Comparison of ENCODE assay signal across 1 cellular context in the genomic region with DNA sequence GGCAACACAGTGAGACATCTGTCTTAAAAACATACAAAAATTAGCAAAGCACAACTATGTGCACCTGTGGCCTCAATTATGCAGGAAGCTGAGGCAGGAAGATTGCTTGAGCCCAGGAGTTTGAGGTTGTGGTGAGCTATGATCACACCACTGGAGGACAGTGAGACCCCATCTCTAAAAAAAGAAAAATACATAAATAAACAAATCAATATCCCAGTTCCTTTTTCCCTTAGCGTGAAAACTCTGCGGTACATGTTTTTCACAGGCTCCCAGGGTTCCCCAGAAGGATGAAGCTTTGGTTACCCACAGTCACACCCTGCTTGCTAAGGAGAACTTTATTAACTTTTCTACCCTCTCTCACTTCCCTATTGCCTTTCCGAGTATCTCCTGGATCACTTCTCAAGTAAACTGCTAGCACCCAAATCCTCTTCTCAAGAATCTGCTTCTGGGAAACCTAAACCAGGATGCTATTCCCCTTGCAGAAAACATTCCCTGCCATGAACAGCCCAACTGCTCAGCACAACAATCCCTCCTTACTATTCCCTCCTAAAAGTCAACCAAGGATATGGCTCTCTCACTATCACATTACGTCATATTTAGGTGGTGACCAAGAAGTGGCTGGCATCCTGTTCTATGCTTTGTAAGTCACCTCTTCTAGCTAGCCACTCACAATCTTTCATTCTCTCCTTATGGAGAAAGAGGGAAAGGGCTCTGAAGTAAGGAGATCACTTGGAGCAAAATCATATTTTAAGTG.
TF ChIP-seq lines count a peak whose summit lies in the region.

No MANE protein-coding gene starts in this region.

TF ChIP-seq in GM12878, 131 proteins besides CTCF, POLR2A, EP300 and RAD21 (continued from another document and continues in another):
- TF ChIP-seq, protein P1, sequence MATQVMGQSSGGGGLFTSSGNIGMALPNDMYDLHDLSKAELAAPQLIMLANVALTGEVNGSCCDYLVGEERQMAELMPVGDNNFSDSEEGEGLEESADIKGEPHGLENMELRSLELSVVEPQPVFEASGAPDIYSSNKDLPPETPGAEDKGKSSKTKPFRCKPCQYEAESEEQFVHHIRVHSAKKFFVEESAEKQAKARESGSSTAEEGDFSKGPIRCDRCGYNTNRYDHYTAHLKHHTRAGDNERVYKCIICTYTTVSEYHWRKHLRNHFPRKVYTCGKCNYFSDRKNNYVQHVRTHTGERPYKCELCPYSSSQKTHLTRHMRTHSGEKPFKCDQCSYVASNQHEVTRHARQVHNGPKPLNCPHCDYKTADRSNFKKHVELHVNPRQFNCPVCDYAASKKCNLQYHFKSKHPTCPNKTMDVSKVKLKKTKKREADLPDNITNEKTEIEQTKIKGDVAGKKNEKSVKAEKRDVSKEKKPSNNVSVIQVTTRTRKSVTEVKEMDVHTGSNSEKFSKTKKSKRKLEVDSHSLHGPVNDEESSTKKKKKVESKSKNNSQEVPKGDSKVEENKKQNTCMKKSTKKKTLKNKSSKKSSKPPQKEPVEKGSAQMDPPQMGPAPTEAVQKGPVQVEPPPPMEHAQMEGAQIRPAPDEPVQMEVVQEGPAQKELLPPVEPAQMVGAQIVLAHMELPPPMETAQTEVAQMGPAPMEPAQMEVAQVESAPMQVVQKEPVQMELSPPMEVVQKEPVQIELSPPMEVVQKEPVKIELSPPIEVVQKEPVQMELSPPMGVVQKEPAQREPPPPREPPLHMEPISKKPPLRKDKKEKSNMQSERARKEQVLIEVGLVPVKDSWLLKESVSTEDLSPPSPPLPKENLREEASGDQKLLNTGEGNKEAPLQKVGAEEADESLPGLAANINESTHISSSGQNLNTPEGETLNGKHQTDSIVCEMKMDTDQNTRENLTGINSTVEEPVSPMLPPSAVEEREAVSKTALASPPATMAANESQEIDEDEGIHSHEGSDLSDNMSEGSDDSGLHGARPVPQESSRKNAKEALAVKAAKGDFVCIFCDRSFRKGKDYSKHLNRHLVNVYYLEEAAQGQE (IDR thresholded peaks at IDR 0.05; ENCODE audit: low read depth, low read length), result no peak
- TF ChIP-seq TCF7 (IDR thresholded peaks at IDR 0.05; ENCODE audit: borderline replicate concordance) (no peak), IRF4 (IDR thresholded peaks at IDR 0.05; ENCODE audit: low read depth, low read length) (peak; percentile 47; the same call in 1 of the 2 replicates), SIX5 (IDR thresholded peaks at IDR 0.05; ENCODE audit: low read depth, low read length, severe bottlenecking) (no peak), EGR1 (IDR thresholded peaks at IDR 0.05; ENCODE audit: borderline replicate concordance in 1 of 2, low read depth in 2 of 2, low read length in 2 of 2) (no peak), IKZF2 (IDR thresholded peaks at IDR 0.05) (peak; percentile 95 to 96), CEBPB (IDR thresholded peaks at IDR 0.05; ENCODE audit: borderline replicate concordance in 1 of 2, low read depth in 2 of 2, low read length in 2 of 2) (no peak), ZBED1 (IDR thresholded peaks at IDR 0.05; ENCODE audit: borderline replicate concordance) (no peak), NBN (IDR thresholded peaks at IDR 0.05) (0 out of 2 replicates have a peak, but pooled peaks have one; percentile 14), BACH1 (IDR thresholded peaks at IDR 0.05; ENCODE audit: borderline replicate concordance) (no peak; the same call in 1 of the 2 replicates), RB1 (IDR thresholded peaks at IDR 0.05; ENCODE audit: borderline replicate concordance) (no peak), SMAD5 (IDR thresholded peaks at IDR 0.05; ENCODE audit: low read depth) (no peak), POLR2AphosphoS2 (IDR thresholded peaks at IDR 0.05; ENCODE audit: low read depth, low read length) (no peak), POLR2AphosphoS5 (IDR thresholded peaks at IDR 0.05; ENCODE audit: low read length) (no peak), MTA2 (IDR thresholded peaks at IDR 0.05; ENCODE audit: low read depth) (peak; percentile 73), TAF1 (IDR thresholded peaks at IDR 0.05; ENCODE audit: borderline replicate concordance, low read depth, low read length) (no peak), NR2F1 (conservative IDR thresholded peaks at IDR 0.05) (no peak), JUNB (IDR thresholded peaks at IDR 0.05) (no peak), ATF7 (IDR thresholded peaks at IDR 0.05; ENCODE audit: low read depth) (peak; percentile 99), JUND (IDR thresholded peaks at IDR 0.05; ENCODE audit: low read depth, low read length) (no peak), MYB (IDR thresholded peaks at IDR 0.05; ENCODE audit: borderline replicate concordance, low read depth, low read length) (no peak), SRF (IDR thresholded peaks at IDR 0.05; ENCODE audit: low read depth in 2 of 2, low read length in 2 of 2) (no peak), RUNX3 (IDR thresholded peaks at IDR 0.05; ENCODE audit: low read length) (peak; percentile 52; the same call in 1 of the 2 replicates), KDM1A (IDR thresholded peaks at IDR 0.05; ENCODE audit: borderline replicate concordance) (no peak), CBFB (IDR thresholded peaks at IDR 0.05; ENCODE audit: low read depth) (no peak), KLF5 (IDR thresholded peaks at IDR 0.05; ENCODE audit: partially characterized antibody) (no peak), SP1 (IDR thresholded peaks at IDR 0.05; ENCODE audit: low read depth, low read length) (no peak), ZNF207 (IDR thresholded peaks at IDR 0.05; ENCODE audit: borderline replicate concordance) (no peak), HDAC6 (IDR thresholded peaks at IDR 0.05; ENCODE audit: unreplicated experiment) (no peak), BRCA1 (IDR thresholded peaks at IDR 0.05; ENCODE audit: low read depth, low read length) (no peak), GATAD2B (conservative IDR thresholded peaks at IDR 0.05; ENCODE audit: low read depth) (peak; percentile 56; the same call in 1 of the 2 replicates), RFX5 (IDR thresholded peaks at IDR 0.05; ENCODE audit: low read depth, low read length) (no peak), SREBF2 (IDR thresholded peaks at IDR 0.05; ENCODE audit: low read length) (no peak), HCFC1 (IDR thresholded peaks at IDR 0.05; ENCODE audit: low read length) (no peak)
- TF ChIP-seq, protein P2, sequence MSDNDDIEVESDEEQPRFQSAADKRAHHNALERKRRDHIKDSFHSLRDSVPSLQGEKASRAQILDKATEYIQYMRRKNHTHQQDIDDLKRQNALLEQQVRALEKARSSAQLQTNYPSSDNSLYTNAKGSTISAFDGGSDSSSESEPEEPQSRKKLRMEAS (IDR thresholded peaks at IDR 0.05; ENCODE audit: low read depth, low read length), result no peak
- TF ChIP-seq, protein P3, sequence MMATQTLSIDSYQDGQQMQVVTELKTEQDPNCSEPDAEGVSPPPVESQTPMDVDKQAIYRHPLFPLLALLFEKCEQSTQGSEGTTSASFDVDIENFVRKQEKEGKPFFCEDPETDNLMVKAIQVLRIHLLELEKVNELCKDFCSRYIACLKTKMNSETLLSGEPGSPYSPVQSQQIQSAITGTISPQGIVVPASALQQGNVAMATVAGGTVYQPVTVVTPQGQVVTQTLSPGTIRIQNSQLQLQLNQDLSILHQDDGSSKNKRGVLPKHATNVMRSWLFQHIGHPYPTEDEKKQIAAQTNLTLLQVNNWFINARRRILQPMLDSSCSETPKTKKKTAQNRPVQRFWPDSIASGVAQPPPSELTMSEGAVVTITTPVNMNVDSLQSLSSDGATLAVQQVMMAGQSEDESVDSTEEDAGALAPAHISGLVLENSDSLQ (IDR thresholded peaks at IDR 0.05), result no peak
- TF ChIP-seq, protein P4, sequence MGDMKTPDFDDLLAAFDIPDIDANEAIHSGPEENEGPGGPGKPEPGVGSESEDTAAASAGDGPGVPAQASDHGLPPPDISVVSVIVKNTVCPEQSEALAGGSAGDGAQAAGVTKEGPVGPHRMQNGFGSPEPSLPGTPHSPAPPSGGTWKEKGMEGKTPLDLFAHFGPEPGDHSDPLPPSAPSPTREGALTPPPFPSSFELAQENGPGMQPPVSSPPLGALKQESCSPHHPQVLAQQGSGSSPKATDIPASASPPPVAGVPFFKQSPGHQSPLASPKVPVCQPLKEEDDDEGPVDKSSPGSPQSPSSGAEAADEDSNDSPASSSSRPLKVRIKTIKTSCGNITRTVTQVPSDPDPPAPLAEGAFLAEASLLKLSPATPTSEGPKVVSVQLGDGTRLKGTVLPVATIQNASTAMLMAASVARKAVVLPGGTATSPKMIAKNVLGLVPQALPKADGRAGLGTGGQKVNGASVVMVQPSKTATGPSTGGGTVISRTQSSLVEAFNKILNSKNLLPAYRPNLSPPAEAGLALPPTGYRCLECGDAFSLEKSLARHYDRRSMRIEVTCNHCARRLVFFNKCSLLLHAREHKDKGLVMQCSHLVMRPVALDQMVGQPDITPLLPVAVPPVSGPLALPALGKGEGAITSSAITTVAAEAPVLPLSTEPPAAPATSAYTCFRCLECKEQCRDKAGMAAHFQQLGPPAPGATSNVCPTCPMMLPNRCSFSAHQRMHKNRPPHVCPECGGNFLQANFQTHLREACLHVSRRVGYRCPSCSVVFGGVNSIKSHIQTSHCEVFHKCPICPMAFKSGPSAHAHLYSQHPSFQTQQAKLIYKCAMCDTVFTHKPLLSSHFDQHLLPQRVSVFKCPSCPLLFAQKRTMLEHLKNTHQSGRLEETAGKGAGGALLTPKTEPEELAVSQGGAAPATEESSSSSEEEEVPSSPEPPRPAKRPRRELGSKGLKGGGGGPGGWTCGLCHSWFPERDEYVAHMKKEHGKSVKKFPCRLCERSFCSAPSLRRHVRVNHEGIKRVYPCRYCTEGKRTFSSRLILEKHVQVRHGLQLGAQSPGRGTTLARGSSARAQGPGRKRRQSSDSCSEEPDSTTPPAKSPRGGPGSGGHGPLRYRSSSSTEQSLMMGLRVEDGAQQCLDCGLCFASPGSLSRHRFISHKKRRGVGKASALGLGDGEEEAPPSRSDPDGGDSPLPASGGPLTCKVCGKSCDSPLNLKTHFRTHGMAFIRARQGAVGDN (IDR thresholded peaks at IDR 0.05), result no peak
- TF ChIP-seq, protein P5, sequence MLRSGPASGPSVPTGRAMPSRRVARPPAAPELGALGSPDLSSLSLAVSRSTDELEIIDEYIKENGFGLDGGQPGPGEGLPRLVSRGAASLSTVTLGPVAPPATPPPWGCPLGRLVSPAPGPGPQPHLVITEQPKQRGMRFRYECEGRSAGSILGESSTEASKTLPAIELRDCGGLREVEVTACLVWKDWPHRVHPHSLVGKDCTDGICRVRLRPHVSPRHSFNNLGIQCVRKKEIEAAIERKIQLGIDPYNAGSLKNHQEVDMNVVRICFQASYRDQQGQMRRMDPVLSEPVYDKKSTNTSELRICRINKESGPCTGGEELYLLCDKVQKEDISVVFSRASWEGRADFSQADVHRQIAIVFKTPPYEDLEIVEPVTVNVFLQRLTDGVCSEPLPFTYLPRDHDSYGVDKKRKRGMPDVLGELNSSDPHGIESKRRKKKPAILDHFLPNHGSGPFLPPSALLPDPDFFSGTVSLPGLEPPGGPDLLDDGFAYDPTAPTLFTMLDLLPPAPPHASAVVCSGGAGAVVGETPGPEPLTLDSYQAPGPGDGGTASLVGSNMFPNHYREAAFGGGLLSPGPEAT (IDR thresholded peaks at IDR 0.05; ENCODE audit: low read depth), result peak; percentile 82
- TF ChIP-seq, protein P6, sequence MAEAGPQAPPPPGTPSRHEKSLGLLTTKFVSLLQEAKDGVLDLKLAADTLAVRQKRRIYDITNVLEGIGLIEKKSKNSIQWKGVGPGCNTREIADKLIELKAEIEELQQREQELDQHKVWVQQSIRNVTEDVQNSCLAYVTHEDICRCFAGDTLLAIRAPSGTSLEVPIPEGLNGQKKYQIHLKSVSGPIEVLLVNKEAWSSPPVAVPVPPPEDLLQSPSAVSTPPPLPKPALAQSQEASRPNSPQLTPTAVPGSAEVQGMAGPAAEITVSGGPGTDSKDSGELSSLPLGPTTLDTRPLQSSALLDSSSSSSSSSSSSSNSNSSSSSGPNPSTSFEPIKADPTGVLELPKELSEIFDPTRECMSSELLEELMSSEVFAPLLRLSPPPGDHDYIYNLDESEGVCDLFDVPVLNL (IDR thresholded peaks at IDR 0.05; ENCODE audit: low read depth, low read length), result no peak
- TF ChIP-seq, protein P7, sequence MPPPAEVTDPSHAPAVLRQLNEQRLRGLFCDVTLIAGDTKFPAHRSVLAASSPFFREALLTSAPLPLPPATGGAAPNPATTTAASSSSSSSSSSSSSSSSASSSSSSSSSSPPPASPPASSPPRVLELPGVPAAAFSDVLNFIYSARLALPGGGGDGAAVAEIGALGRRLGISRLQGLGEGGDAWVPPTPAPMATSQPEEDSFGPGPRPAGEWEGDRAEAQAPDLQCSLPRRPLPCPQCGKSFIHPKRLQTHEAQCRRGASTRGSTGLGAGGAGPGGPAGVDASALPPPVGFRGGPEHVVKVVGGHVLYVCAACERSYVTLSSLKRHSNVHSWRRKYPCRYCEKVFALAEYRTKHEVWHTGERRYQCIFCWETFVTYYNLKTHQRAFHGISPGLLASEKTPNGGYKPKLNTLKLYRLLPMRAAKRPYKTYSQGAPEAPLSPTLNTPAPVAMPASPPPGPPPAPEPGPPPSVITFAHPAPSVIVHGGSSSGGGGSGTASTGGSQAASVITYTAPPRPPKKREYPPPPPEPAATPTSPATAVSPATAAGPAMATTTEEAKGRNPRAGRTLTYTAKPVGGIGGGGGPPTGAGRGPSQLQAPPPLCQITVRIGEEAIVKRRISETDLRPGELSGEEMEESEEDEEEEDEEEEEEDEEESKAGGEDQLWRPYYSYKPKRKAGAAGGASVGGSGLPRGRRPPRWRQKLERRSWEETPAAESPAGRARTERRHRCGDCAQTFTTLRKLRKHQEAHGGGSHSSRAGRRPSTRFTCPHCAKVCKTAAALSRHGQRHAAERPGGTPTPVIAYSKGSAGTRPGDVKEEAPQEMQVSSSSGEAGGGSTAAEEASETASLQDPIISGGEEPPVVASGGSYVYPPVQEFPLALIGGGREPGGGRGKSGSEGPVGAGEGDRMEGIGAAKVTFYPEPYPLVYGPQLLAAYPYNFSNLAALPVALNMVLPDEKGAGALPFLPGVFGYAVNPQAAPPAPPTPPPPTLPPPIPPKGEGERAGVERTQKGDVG (CRISPR knock-in tag; IDR thresholded peaks at IDR 0.05), result peak; percentile 58; the same call in 1 of the 2 replicates
- TF ChIP-seq, protein P8, sequence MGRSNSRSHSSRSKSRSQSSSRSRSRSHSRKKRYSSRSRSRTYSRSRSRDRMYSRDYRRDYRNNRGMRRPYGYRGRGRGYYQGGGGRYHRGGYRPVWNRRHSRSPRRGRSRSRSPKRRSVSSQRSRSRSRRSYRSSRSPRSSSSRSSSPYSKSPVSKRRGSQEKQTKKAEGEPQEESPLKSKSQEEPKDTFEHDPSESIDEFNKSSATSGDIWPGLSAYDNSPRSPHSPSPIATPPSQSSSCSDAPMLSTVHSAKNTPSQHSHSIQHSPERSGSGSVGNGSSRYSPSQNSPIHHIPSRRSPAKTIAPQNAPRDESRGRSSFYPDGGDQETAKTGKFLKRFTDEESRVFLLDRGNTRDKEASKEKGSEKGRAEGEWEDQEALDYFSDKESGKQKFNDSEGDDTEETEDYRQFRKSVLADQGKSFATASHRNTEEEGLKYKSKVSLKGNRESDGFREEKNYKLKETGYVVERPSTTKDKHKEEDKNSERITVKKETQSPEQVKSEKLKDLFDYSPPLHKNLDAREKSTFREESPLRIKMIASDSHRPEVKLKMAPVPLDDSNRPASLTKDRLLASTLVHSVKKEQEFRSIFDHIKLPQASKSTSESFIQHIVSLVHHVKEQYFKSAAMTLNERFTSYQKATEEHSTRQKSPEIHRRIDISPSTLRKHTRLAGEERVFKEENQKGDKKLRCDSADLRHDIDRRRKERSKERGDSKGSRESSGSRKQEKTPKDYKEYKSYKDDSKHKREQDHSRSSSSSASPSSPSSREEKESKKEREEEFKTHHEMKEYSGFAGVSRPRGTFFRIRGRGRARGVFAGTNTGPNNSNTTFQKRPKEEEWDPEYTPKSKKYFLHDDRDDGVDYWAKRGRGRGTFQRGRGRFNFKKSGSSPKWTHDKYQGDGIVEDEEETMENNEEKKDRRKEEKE (IDR thresholded peaks at IDR 0.05), result no peak
